In genomic region chr6:47309326-47310130, GRCh38 we compare ENCODE assay signal across 8 cellular contexts. TPM values are rescaled to one million over a fixed set of nuclear protein-coding genes. Genes with fewer than 3 reads are reported as not detected.
DNase-seq lines count a peak whose midpoint lies in the region; ATAC-seq and TF ChIP-seq lines count a peak whose summit lies in the region.

Gene TNFRSF21, minus strand, starts transcription at chr6:47309905. Its CDS starts 394 bp downstream, at chr6:47309511.

- TF ChIP-seq POLR2A in GM10847 (IDR thresholded peaks at IDR 0.05; ENCODE audit: extremely low read depth, insufficient read length) = peak; percentile 41

- H3K9ac ChIP-seq in trophoblast cell (ENCODE audit: low read length) = peak within 1 kb of the TSS; percentile 99

- intact Hi-C loops in cardiac septum (cut with DNase I) = loop anchor here (2.0 to 5.0 kb wide), 2 partner anchors 213 to 462 kb away; no protein-coding TSS in a partner anchor

- H3K27me3 Mint-ChIP-seq in type B pancreatic cell = no peaks in the 10 kb centered on the region

- no peaks in the 10 kb centered on the region for H3K9me3 Mint-ChIP-seq in type B pancreatic cell

- peak within 1 kb of the TSS; percentile 89 for H2BK12ac ChIP-seq in trophoblast cell (ENCODE audit: low read length)

- ATAC-seq in HG02588 (IDR thresholded peaks at IDR 0.05; ENCODE audit: unreplicated experiment) = peak; percentile 99

- peak within 1 kb of the TSS; percentile 51 for H2AK5ac ChIP-seq in trophoblast cell (ENCODE audit: low read length)

- 0 to 1% (median 0%) methylated on average over 59 to 81 of the region's 81 CpGs for WGBS in adipose tissue, 3 donors
- no CpG with 5 or more reads among the region's 81 CpGs for WGBS in trophoblast cell (ENCODE audit: extremely low coverage, insufficient coverage, insufficient read length)

- peaks cover 4% of the 10 kb centered on the region for H3K36me3 Mint-ChIP-seq in type B pancreatic cell

- peak within 1 kb of the TSS; percentile 99 for H3K4me3 ChIP-seq in trophoblast cell (ENCODE audit: low read depth, low read length)

- H3K36me3 ChIP-seq in trophoblast cell (ENCODE audit: control insufficient read depth in 1 of 2, insufficient read depth in 2 of 2, low read length in 2 of 2) = peaks cover 4 to 6% of the 10 kb centered on the region in 2 experiments

- H3K79me1 ChIP-seq in trophoblast cell (ENCODE audit: low read length) = peaks cover 18% of the 10 kb centered on the region

- peak within 1 kb of the TSS; percentile 88 for H2BK5ac ChIP-seq in trophoblast cell (ENCODE audit: low read depth, low read length, poor library complexity)

- peak within 1 kb of the TSS; percentile 43 for H4K12ac ChIP-seq in trophoblast cell (ENCODE audit: low read depth, low read length)

- peak within 1 kb of the TSS; percentile 91 for H3K18ac ChIP-seq in trophoblast cell (ENCODE audit: low read length)

- peak within 1 kb of the TSS; percentile 49 for H3K4me2 ChIP-seq in trophoblast cell (ENCODE audit: low read length)

- H3K9me3 ChIP-seq in trophoblast cell (ENCODE audit: insufficient read depth, low read depth, low read length) = no peaks in the 10 kb centered on the region

- peaks cover 10% of the 10 kb centered on the region in 2 experiments for H3K4me1 ChIP-seq in trophoblast cell (ENCODE audit: control insufficient read depth in 1 of 2, insufficient read depth in 2 of 2, low read length in 2 of 2)

- H4K91ac ChIP-seq in trophoblast cell (ENCODE audit: low read depth, low read length) = peak within 1 kb of the TSS; percentile 86

- TF ChIP-seq CTCF in type B pancreatic cell (conservative IDR thresholded peaks at IDR 0.05) = peak; percentile 93

- DNase-seq in NCI-H1092 (lab: John Stamatoyannopoulos, UW) (peak; percentile 89), SKM-1 treated with dmso at 0.1 percent for 144 hours (lab: John Stamatoyannopoulos, UW; ENCODE audit: unreplicated experiment) (peak; percentile 94), cardiac septum (ENCODE audit: low spot score) (peak; percentile 93), trophoblast cell (peak; percentile 94 to 95), type B pancreatic cell (ENCODE audit: extremely low spot score, unreplicated experiment) (peak; percentile 94)

- peak within 1 kb of the TSS; percentile 93 for H3K14ac ChIP-seq in trophoblast cell (ENCODE audit: low read length)

- peak within 1 kb of the TSS; percentile 51 for H3K27ac Mint-ChIP-seq in type B pancreatic cell

- peaks cover 21% of the 10 kb centered on the region for H3K4me1 Mint-ChIP-seq in type B pancreatic cell (ENCODE audit: unreplicated experiment)

- H4K8ac ChIP-seq in trophoblast cell (ENCODE audit: low read depth, low read length) = peak within 1 kb of the TSS; percentile 67

- peak within 1 kb of the TSS; percentile 61 for H2AFZ ChIP-seq in trophoblast cell (ENCODE audit: insufficient read depth, low read length, poor library complexity)

- peak within 1 kb of the TSS; percentile 94 for H3K4ac ChIP-seq in trophoblast cell (ENCODE audit: low read depth, low read length)

- H3K79me2 ChIP-seq in trophoblast cell (ENCODE audit: control insufficient read depth, insufficient read depth, low read length, poor library complexity) = peaks cover 37% of the 10 kb centered on the region

- H2BK120ac ChIP-seq in trophoblast cell (ENCODE audit: insufficient read depth, low read length, poor library complexity) = peak within 1 kb of the TSS; percentile 72

- no peaks in the 10 kb centered on the region for H3K27me3 ChIP-seq in trophoblast cell (ENCODE audit: insufficient read depth, low read length)

- H3K4me3 Mint-ChIP-seq in type B pancreatic cell = peak within 1 kb of the TSS; percentile 94

- H3K27ac ChIP-seq in adipose tissue (ENCODE audit: low read depth, low read length) (no peak within 1 kb of the TSS), trophoblast cell (ENCODE audit: low read depth, low read length) (peak within 1 kb of the TSS; percentile 42)

- H3K23ac ChIP-seq in trophoblast cell (ENCODE audit: low read length) = no peak within 1 kb of the TSS

RNA-seq across cellular contexts. Expression of gene TNFRSF21, which starts in this region (rescaled TPM):
- polyA plus RNA-seq in adipose tissue = 10 to 100 TPM in 2 of 3 donors, 1 to 10 TPM in 1; 9.1 to 61.7 (median 24.4) TPM
- total RNA-seq in cardiac septum = 3.5 TPM
- 243 and 254 TPM in 2 replicates for polyA plus RNA-seq in trophoblast cell (2013)
- total RNA-seq in type B pancreatic cell (ENCODE audit: low replicate concordance) = 74.2 and 96.7 TPM in 2 replicates

Comparison
In these comparisons a context has a peak if more than half of its experiments do, and no peak if none do; other contexts are left out.
1. RNA of gene TNFRSF21 (total RNA-seq): 74.2 to 96.7 TPM in type B pancreatic cell; 3.5 TPM in cardiac septum (single experiment); every median in the first group is over 10 times any median in the second.
2. Peak in every context shown above with its lines, with median percentiles within 50 percentile points of each other: DNase-seq.